Comparison of ENCODE assay signal across 18 cellular contexts in the genomic region with DNA sequence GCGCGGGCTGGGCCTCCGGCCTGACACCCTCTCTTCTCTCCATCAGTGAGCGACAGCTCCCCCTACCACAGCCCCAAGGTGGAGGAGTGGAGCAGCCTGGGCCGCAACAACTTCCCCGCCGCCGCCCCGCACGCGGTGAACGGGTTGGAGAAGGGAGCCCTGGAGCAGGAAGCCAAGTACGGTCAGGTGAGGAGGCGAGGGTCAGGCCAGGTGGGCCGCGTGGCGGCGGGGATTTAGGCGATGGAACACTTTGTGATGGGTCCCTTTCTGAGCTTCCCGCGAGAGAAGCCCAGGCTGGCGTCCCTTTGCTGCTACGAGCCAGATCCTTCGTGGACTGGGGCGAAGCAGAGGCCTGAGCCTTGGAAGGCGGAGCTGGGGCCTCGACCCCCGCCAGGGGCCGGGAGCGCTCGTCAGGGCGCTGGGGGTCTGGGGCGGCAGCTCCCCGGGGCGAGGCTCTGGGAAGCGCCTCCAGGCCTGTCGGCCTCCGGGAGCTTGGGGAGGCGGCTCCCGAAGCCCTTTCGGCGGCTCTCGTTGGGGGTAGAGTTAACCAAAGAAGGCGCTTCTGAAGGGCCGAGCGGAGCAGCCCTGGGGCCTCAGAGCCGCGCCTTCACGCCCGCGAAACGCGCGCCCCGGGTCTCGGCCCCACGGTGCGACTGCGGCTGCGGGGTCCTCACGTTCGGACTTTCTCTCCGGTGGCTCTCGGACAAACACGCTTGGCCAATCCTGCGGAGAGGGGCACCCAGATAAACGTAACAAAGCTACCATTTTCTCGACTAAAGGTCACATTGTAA. TPM values are rescaled to one million over a fixed set of nuclear protein-coding genes. Genes with fewer than 3 reads are reported as not detected.
DNase-seq lines count a peak whose midpoint lies in the region; ATAC-seq, FAIRE-seq and TF ChIP-seq lines count a peak whose summit lies in the region.
"Had no signal": no experiment of that assay in that cellular context is flagged by ENCODE, and none has a peak within 500 bp of the region (broad histone marks: within the 10 kb centered on the region; RNA-seq: fewer than 3 reads in every experiment).

No MANE protein-coding gene starts in this region.

- TF ChIP-seq CTCF in kidney (IDR thresholded peaks at IDR 0.05; ENCODE audit: borderline replicate concordance, extremely low read depth, insufficient read depth) (no peak), smooth muscle cell (IDR thresholded peaks at IDR 0.05; ENCODE audit: borderline replicate concordance, insufficient read depth, poor library complexity, severe bottlenecking) (no peak)

- no peaks in the 10 kb centered on the region for H4K20me1 ChIP-seq in smooth muscle cell (ENCODE audit: low read depth)

- H3K9ac ChIP-seq in kidney (ENCODE audit: low read length in 2 of 2), result no peak overlapping the region
- no peak overlapping the region for H3K9ac ChIP-seq in smooth muscle cell (ENCODE audit: low read depth)

- 1% methylated on average over 67 to 68 of the region's 68 CpGs for WGBS in ectodermal cell, 2 experiments
- 3% methylated on average over 64 of the region's 68 CpGs for WGBS in smooth muscle cell (ENCODE audit: low lambda C conversion rate)

- H3K36me3 ChIP-seq in ectodermal cell (ENCODE audit: control insufficient read depth, insufficient read depth, low read length) (no peaks in the 10 kb centered on the region), kidney (ENCODE audit: control insufficient read depth in 1 of 2, insufficient read depth in 2 of 2, low read length in 2 of 2) (no peaks in the 10 kb centered on the region), smooth muscle cell (ENCODE audit: low read depth) (no peaks in the 10 kb centered on the region)

- H3K27me3 ChIP-seq in ectodermal cell (ENCODE audit: control insufficient read depth, insufficient read depth, low read length, poor library complexity, severe bottlenecking), result peaks cover 99% of the 10 kb centered on the region
- peaks cover 100% of the 10 kb centered on the region for H3K27me3 ChIP-seq in smooth muscle cell (ENCODE audit: low read depth)

- H3K4me1 ChIP-seq in ectodermal cell (ENCODE audit: control insufficient read depth, insufficient read depth, low read length) (peaks cover 18% of the 10 kb centered on the region), kidney (ENCODE audit: control insufficient read depth in 1 of 2, insufficient read depth in 1 of 2, low read depth in 1 of 2, low read length in 2 of 2) (peaks cover 0 to 14% of the 10 kb centered on the region in 2 donors), smooth muscle cell (ENCODE audit: low read depth) (peaks cover 14% of the 10 kb centered on the region)

- peak overlapping the region; percentile 78 for H3K4me2 ChIP-seq in smooth muscle cell

- FAIRE-seq in kidney (lab: Jason Lieb, UNC), result no peak
- FAIRE-seq: frontal cortex had no signal

- intact Hi-C loops in kidney (cut with DNase I), result no loop called here

- no peak for ATAC-seq in HG03469 (IDR thresholded peaks at IDR 0.05; ENCODE audit: unreplicated experiment)
- ATAC-seq: CD8-positive, alpha-beta T cell; left colon; naive thymus-derived CD8-positive, alpha-beta T cell; Right ventricle myocardium inferior had no signal

- H3K9me3 ChIP-seq in ectodermal cell (ENCODE audit: control insufficient read depth, low read length), result no peaks in the 10 kb centered on the region
- H3K9me3 ChIP-seq in kidney (ENCODE audit: control insufficient read depth in 1 of 2, low read length in 2 of 2), result no peaks in the 10 kb centered on the region
- no peaks in the 10 kb centered on the region for H3K9me3 ChIP-seq in smooth muscle cell (replicated peaks; ENCODE audit: low read depth)

- H3K79me2 ChIP-seq in smooth muscle cell (ENCODE audit: low read depth), result no peaks in the 10 kb centered on the region

- no peaks in the 10 kb centered on the region for H3F3A ChIP-seq in smooth muscle cell (ENCODE audit: low read depth)

- DNase-seq in NCI-H345 (lab: John Stamatoyannopoulos, UW) (peak; percentile 48), NCI-H345 treated with DMSO at 0.1 percent for 48 hours (lab: John Stamatoyannopoulos, UW; ENCODE audit: unreplicated experiment) (no peak), kidney (peak; percentile 58), smooth muscle cell (lab: John Stamatoyannopoulos, UW; ENCODE audit: unreplicated experiment) (no peak), caudate nucleus (lab: John Stamatoyannopoulos, UW) (no peak), cerebellar cortex (ENCODE audit: low spot score) (no peak)
- DNase-seq: activated CD4-positive, alpha-beta T cell treated with anti-CD3 and anti-CD28 coated beads, Interleukin-2, amount 50 U/mL, for 4 hours; amygdala; CD8-positive, alpha-beta T cell; dermis blood vessel endothelial cell; left colon; naive thymus-derived CD8-positive, alpha-beta T cell had no signal

- H2AFZ ChIP-seq in smooth muscle cell (ENCODE audit: low read depth), result no peak overlapping the region

- H3K4me3 ChIP-seq in ectodermal cell (ENCODE audit: insufficient read depth, low read depth, low read length), result peak overlapping the region; percentile 18
- no peak overlapping the region for H3K4me3 ChIP-seq in kidney (ENCODE audit: low read length in 2 of 2)
- H3K4me3 ChIP-seq in smooth muscle cell, result peak overlapping the region; percentile 15

- no peak overlapping the region for H3K27ac ChIP-seq in ectodermal cell (ENCODE audit: insufficient read depth, low read depth, low read length, poor library complexity, severe bottlenecking)
- no peak overlapping the region for H3K27ac ChIP-seq in kidney (ENCODE audit: low read depth in 2 of 2, low read length in 2 of 2)
- H3K27ac ChIP-seq in smooth muscle cell (ENCODE audit: low read depth), result no peak overlapping the region
- H3K27ac ChIP-seq in caudate nucleus (ENCODE audit: low read depth, low read length), result no peak overlapping the region

RNA-seq across cellular contexts. Expression of a gene that starts 5.0 kb away (rescaled TPM):
- polyA plus RNA-seq in ectodermal cell (2013, experiment 1 of 4), result not detected
- polyA plus RNA-seq in ectodermal cell (2013, experiment 2 of 4), result not detected
- polyA plus RNA-seq in ectodermal cell (2013, experiment 3 of 4), result not detected
- polyA plus RNA-seq in ectodermal cell (2013, experiment 4 of 4), result not detected
- total RNA-seq in kidney, result 0.19 TPM
- not detected for polyA plus RNA-seq in kidney (ENCODE audit: insufficient read depth, low read depth, low replicate concordance)
- total RNA-seq in smooth muscle cell, result 0.04 TPM in 1 of 2 replicates, not detected in the other
- not detected in 2 replicates for polyA plus RNA-seq in smooth muscle cell
- total RNA-seq: A172; CD8-positive, alpha-beta T cell; dermis blood vessel endothelial cell; frontal cortex; naive thymus-derived CD8-positive, alpha-beta T cell; Right ventricle myocardium inferior; T-helper 2 cell treated with Interferon-gamma antibody and Interleukin-4, amounts not matched to agents 100 ng/mL and 5 ng/mL, for 36 hours had no signal
- polyA plus RNA-seq: naive thymus-derived CD8-positive, alpha-beta T cell had no signal

Comparison
In these comparisons a context has a peak if more than half of its experiments do, and no peak if none do; other contexts are left out.
1. DNase-seq: peak in NCI-H345 (single experiment) and kidney (single experiment); none in NCI-H345 treated with DMSO at 0.1 percent for 48 hours (single experiment), smooth muscle cell (single experiment), caudate nucleus (0 of 61) and cerebellar cortex (single experiment).
2. H3K4me3 ChIP-seq: peak in ectodermal cell (single experiment) and smooth muscle cell (single experiment); none in kidney (0 of 2).